Comparison of ENCODE assay signal across 8 cellular contexts in genomic region chr4:94452476-94453300, GRCh38. TPM values are rescaled to one million over a fixed set of nuclear protein-coding genes. Genes with fewer than 3 reads are reported as not detected.
DNase-seq lines count a peak whose midpoint lies in the region; ATAC-seq and TF ChIP-seq lines count a peak whose summit lies in the region.

No MANE protein-coding gene starts in this region.

- peaks cover 0 to 7% of the 10 kb centered on the region in 2 donors for H3K36me3 ChIP-seq in gastrocnemius medialis

- ATAC-seq in GM18868 (IDR thresholded peaks at IDR 0.05; ENCODE audit: unreplicated experiment) (peak; percentile 6), gastrocnemius medialis (peak; percentile 69 to 73)

- TF ChIP-seq CTCF in cardiac fibroblast (IDR thresholded peaks at IDR 0.05; ENCODE audit: low read depth, low read length) (no peak), gastrocnemius medialis (IDR thresholded peaks at IDR 0.05 in 4 of 5, conservative IDR thresholded peaks at IDR 0.05 in 1 of 5) (no peak)

- H3K27me3 ChIP-seq in gastrocnemius medialis: no peaks in the 10 kb centered on the region

- in situ Hi-C loops in gastrocnemius medialis (cut with MboI; ENCODE audit: low sequenced_read_pairs in 4 of 4): no loop called here

- H3K4me3 ChIP-seq in cardiac fibroblast (replicated peaks in 1 of 2; ENCODE audit: low read depth in 2 of 2, low read length in 2 of 2) (peak overlapping the region; percentile 71 to 97), gastrocnemius medialis (peak overlapping the region; percentile 81 to 96 (median 90))

- intact Hi-C loops in gastrocnemius medialis (cut with DNase I; ENCODE audit: low total_unique reads): loop anchor here (5.0 kb wide), 1 partner anchor 145 kb away; no protein-coding TSS in a partner anchor

- peak; percentile 73 to 86 for TF ChIP-seq POLR2A in gastrocnemius medialis (IDR thresholded peaks at IDR 0.05)

- H3K27ac ChIP-seq in gastrocnemius medialis: peak overlapping the region; percentile 93 to 99 (median 99)

- H3K4me1 ChIP-seq in gastrocnemius medialis: peaks cover 27 to 44% of the 10 kb centered on the region in 2 donors

- H3K9me3 ChIP-seq in gastrocnemius medialis: no peaks in the 10 kb centered on the region

- peak; percentile 87 for DNase-seq in AG20443 (ENCODE audit: low spot score)
- peak; percentile 89 for DNase-seq in HT-29 (ENCODE audit: low spot score)
- peak; percentile 0 for DNase-seq in T follicular helper cell (ENCODE audit: low read depth)
- DNase-seq in cardiac fibroblast (ENCODE audit: low read depth in 2 of 2): peak; percentile 89 to 92
- peak; percentile 74 for DNase-seq in iPS-NIHi7 (ENCODE audit: extremely low spot score)
- DNase-seq in gastrocnemius medialis: peak; percentile 93
- no peak for DNase-seq in NCI-H1694 treated with DMSO at 0.1 percent for 48 hours (lab: John Stamatoyannopoulos, UW)

RNA-seq across cellular contexts. Expression of gene PDLIM5, which starts 0.9 kb away (rescaled TPM):
- total RNA-seq in HT-29 (2014; rRNA removed; shearing (Covaris generic)): 59.5 and 74.5 TPM in 2 replicates
- total RNA-seq in gastrocnemius medialis: 100 to 1,000 TPM; 473 to 833 (median 673) TPM
